Comparison of ENCODE assay signal across 22 cellular contexts in the genomic region with DNA sequence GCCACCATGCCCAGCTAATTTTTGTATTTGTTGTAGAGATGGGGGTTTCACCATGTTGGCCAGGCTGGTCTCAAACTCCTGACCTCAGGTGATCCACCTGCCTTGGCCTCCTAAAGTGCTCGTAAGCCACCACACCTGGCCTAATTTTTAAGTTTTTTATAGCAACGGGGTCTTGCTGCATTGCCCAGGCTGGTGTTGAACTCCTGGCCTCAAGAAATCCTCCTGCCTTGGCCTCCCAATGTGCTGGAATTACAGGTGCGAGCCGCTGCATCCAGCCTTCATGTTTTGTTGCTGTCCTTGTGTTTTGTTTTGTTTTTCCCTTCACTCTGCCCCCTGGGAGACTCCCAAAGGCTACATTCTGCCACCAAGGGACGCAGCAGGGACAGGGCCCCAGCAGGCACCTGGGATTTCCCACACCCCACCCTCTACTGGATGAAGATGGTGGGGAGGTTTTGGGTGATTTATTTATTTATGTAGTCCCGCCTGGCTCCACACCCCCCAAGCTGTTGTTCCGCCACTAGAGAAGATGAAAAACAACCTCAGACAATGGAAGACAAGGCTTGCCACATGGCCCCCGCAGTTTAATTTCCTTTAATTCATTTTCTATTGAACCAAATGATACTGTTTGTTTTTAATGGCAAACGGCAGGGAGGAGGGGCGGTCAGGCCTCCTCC.
A peak's percentile ranks its signal among the peaks of the same experiment; 100 is the strongest.
DNase-seq lines count a peak whose midpoint lies in the region; ATAC-seq lines count a peak whose summit lies in the region.
"Had no signal": no experiment of that assay in that cellular context is flagged by ENCODE, and none has a peak within 500 bp of the region (broad histone marks: within the 10 kb centered on the region; RNA-seq: fewer than 3 reads in every experiment).

No MANE protein-coding gene starts in this region.

- peak; percentile 8 for DNase-seq in COR-L47 (lab: John Stamatoyannopoulos, UW)
- DNase-seq in NCI-H748 treated with DMSO at 0.1 percent for 48 hours (lab: John Stamatoyannopoulos, UW): peak; percentile 5
- DNase-seq in naive B cell: no peak
- no peak for DNase-seq in central memory CD4-positive, alpha-beta T cell
- no peak for DNase-seq in pons (ENCODE audit: low spot score)
- DNase-seq: ACHN, Caco-2, GF-D8, GM23248, HCEC 1CT, MV-4-11, NCI-H1930, NCI-H446, NCI-H526 treated with DMSO at 0.1 percent for 48 hours, PC-9, SIG-M5, T-helper 1 cell, T1000 had no signal

- no peaks in the 10 kb centered on the region for H3K9me3 Mint-ChIP-seq in IgD-negative memory B cell
- peaks cover 0 to 2% (median 0%) of the 10 kb centered on the region in 7 donors for H3K9me3 Mint-ChIP-seq in naive B cell

- H3K27me3 Mint-ChIP-seq in IgD-negative memory B cell: no peaks in the 10 kb centered on the region
- H3K27me3 Mint-ChIP-seq in naive B cell: no peaks in the 10 kb centered on the region

- H3K27ac Mint-ChIP-seq in IgD-negative memory B cell (peak overlapping the region in 2 of 3 donors; percentile 47 to 88), naive B cell (peak overlapping the region; percentile 29 to 81 (median 59))
- H3K27ac Mint-ChIP-seq: CD14-positive monocyte had no signal

- H3K4me3 Mint-ChIP-seq in IgD-negative memory B cell: no peak overlapping the region
- peak overlapping the region in 1 of 8 donors; percentile 54 for H3K4me3 Mint-ChIP-seq in naive B cell
- H3K4me3 Mint-ChIP-seq: CD14-positive monocyte had no signal

- H3K4me1 Mint-ChIP-seq in IgD-negative memory B cell (peaks cover 19 to 33% (median 27%) of the 10 kb centered on the region in 3 donors), naive B cell (peaks cover 30 to 54% (median 48%) of the 10 kb centered on the region in 3 donors)
- H3K4me1 Mint-ChIP-seq: CD14-positive monocyte had no signal

- H3K36me3 Mint-ChIP-seq in IgD-negative memory B cell (no peaks in the 10 kb centered on the region), naive B cell (no peaks in the 10 kb centered on the region)
- H3K36me3 Mint-ChIP-seq: CD14-positive monocyte had no signal

- ATAC-seq in naive B cell (ENCODE audit: low read depth in 2 of 2): no peak
- no peak for ATAC-seq in GM18511 (IDR thresholded peaks at IDR 0.05; ENCODE audit: unreplicated experiment)
- ATAC-seq: SK-N-SH treated with all-trans-retinoic acid at 6 μM for 48 hours had no signal

Comparison
In these comparisons a context has a peak if more than half of its experiments do, and no peak if none do; other contexts are left out.
1. DNase-seq: peak in COR-L47 (single experiment) and NCI-H748 treated with DMSO at 0.1 percent for 48 hours (single experiment); none in naive B cell (single experiment), central memory CD4-positive, alpha-beta T cell (single experiment) and pons (single experiment).